ENCODE assay signal across 12 cellular contexts in the genomic region with DNA sequence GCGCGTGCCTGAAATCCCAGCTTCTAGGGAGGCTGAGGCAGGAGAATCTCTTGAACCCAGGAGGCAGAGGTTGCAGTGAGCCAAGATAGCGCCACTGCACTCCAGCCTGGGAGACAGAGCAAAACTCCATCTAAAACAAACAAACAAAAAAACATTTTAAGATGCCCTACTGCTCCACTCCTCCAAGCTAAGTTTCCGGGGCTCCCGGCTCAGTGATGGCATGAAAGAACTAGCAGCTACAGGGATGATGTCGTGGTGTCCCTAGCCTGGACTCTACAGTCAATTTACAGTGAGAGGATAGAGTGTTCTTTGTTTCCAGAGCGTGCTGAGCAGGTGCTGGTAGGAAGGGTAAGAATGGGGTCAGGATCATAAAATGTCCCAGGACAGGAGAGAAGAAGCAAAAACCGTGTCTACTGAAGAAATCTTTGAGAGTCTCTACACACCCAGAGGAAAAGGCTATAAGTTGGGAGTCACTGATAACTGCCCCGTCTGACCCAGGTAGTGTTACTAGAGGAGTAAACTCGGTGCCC. TPM values are rescaled to one million over a fixed set of nuclear protein-coding genes. Genes with fewer than 3 reads are reported as not detected.
DNase-seq lines count a peak whose midpoint lies in the region; ATAC-seq, FAIRE-seq and TF ChIP-seq lines count a peak whose summit lies in the region.
"Had no signal": no experiment of that assay in that cellular context is flagged by ENCODE, and none has a peak within 500 bp of the region (broad histone marks: within the 10 kb centered on the region; RNA-seq: fewer than 3 reads in every experiment).

No MANE protein-coding gene starts in this region.

- no peak overlapping the region for H3K27ac Mint-ChIP-seq in Calu3 (ENCODE audit: unreplicated experiment)
- H3K27ac Mint-ChIP-seq in activated T-helper 1 cell treated with anti-CD3 and anti-CD28 coated beads, Interleukin-12 subunit alpha, Interleukin-12 subunit beta, Interleukin-2, Interleukin-4 antibody, amounts not matched to agents 30 ng/mL and 10 ng/mL and 1 ng/mL, durations not matched to agents 14 hours and 24 hours and 36 hours = no peak overlapping the region

- no peaks in the 10 kb centered on the region for H3K27me3 Mint-ChIP-seq in Calu3 (ENCODE audit: unreplicated experiment)
- H3K27me3 Mint-ChIP-seq in activated T-helper 1 cell treated with anti-CD3 and anti-CD28 coated beads, Interleukin-12 subunit alpha, Interleukin-12 subunit beta, Interleukin-2, Interleukin-4 antibody, amounts not matched to agents 30 ng/mL and 10 ng/mL and 1 ng/mL, durations not matched to agents 14 hours and 24 hours and 36 hours (ENCODE audit: insufficient read depth) = no peaks in the 10 kb centered on the region

- no peak for DNase-seq in Calu3
- DNase-seq in activated T-helper 1 cell treated with anti-CD3 and anti-CD28 coated beads, Interleukin-12 subunit alpha, Interleukin-12 subunit beta, Interleukin-2, Interleukin-4 antibody, amounts not matched to agents 30 ng/mL and 10 ng/mL and 1 ng/mL, durations not matched to agents 14 hours and 24 hours and 36 hours (ENCODE audit: low spot score) = no peak
- DNase-seq in left kidney (ENCODE audit: low read depth, low spot score) = peak; percentile 18
- DNase-seq in HTR-8/SVneo (ENCODE audit: insufficient read length, low spot score) = no peak
- DNase-seq in NCI-H69 (lab: John Stamatoyannopoulos, UW) = no peak
- no peak for DNase-seq in NCI-H2107 treated with DMSO at 0.1 percent for 48 hours (lab: John Stamatoyannopoulos, UW; ENCODE audit: unreplicated experiment)
- DNase-seq: NCI-H1436; stimulated activated CD4-positive, alpha-beta T cell treated with anti-CD3 and anti-CD28 coated beads, Interleukin-12 subunit alpha, Interleukin-12 subunit beta, amount 100 ng/mL, for 4 hours; stimulated activated CD8-positive, alpha-beta memory T cell treated with anti-CD3 and anti-CD28 coated beads, Interleukin-4, amount 100 ng/mL, for 48 hours had no signal

- CTCF ChIA-PET in Calu3 (lab: Charles Lee) = interaction anchor here (0.6 kb wide), 1 partner anchor 879 kb away, joined by 7 read pairs; no protein-coding TSS in a partner anchor

- H3K36me3 Mint-ChIP-seq in Calu3 (ENCODE audit: insufficient read depth, unreplicated experiment) = peaks cover 12% of the 10 kb centered on the region
- peaks cover 3% of the 10 kb centered on the region for H3K36me3 Mint-ChIP-seq in activated T-helper 1 cell treated with anti-CD3 and anti-CD28 coated beads, Interleukin-12 subunit alpha, Interleukin-12 subunit beta, Interleukin-2, Interleukin-4 antibody, amounts not matched to agents 30 ng/mL and 10 ng/mL and 1 ng/mL, durations not matched to agents 14 hours and 24 hours and 36 hours (ENCODE audit: low read depth)

- H3K27ac ChIP-seq in 22Rv1 = peak overlapping the region; percentile 80

- ATAC-seq in GM18498 (IDR thresholded peaks at IDR 0.05; ENCODE audit: unreplicated experiment) = no peak

- no peak for FAIRE-seq in HTR-8/SVneo (lab: Jason Lieb, UNC)
- FAIRE-seq: islet of Langerhans had no signal

- no TSS peak for BruUV-seq in Calu3 (replicated peaks; lab: Mats Ljungman, UMichigan)

- TF ChIP-seq CTCF in 22Rv1 (IDR thresholded peaks at IDR 0.05) (no peak), Calu3 (IDR thresholded peaks at IDR 0.05; ENCODE audit: unreplicated experiment) (no peak)

- intact Hi-C loops in Calu3 (cut with micrococcal nuclease; ENCODE audit: unreplicated experiment) = no loop called here
- intact Hi-C loops in activated T-helper 1 cell treated with anti-CD3 and anti-CD28 coated beads, Interleukin-12 subunit alpha, Interleukin-12 subunit beta, Interleukin-2, Interleukin-4 antibody, amounts not matched to agents 30 ng/mL and 10 ng/mL and 1 ng/mL, durations not matched to agents 14 hours and 24 hours and 36 hours (cut with micrococcal nuclease) = no loop called here

- H3K9me3 Mint-ChIP-seq in Calu3 (ENCODE audit: low read depth, unreplicated experiment) = no peaks in the 10 kb centered on the region
- H3K9me3 Mint-ChIP-seq in activated T-helper 1 cell treated with anti-CD3 and anti-CD28 coated beads, Interleukin-12 subunit alpha, Interleukin-12 subunit beta, Interleukin-2, Interleukin-4 antibody, amounts not matched to agents 30 ng/mL and 10 ng/mL and 1 ng/mL, durations not matched to agents 14 hours and 24 hours and 36 hours = no peaks in the 10 kb centered on the region

- no peaks in the 10 kb centered on the region for H3K4me1 Mint-ChIP-seq in Calu3 (ENCODE audit: low read depth, unreplicated experiment)
- peaks cover 12% of the 10 kb centered on the region for H3K4me1 Mint-ChIP-seq in activated T-helper 1 cell treated with anti-CD3 and anti-CD28 coated beads, Interleukin-12 subunit alpha, Interleukin-12 subunit beta, Interleukin-2, Interleukin-4 antibody, amounts not matched to agents 30 ng/mL and 10 ng/mL and 1 ng/mL, durations not matched to agents 14 hours and 24 hours and 36 hours (ENCODE audit: low read depth)

- peak overlapping the region; percentile 16 for H3K4me3 Mint-ChIP-seq in Calu3 (ENCODE audit: low read depth, unreplicated experiment)
- H3K4me3 Mint-ChIP-seq in activated T-helper 1 cell treated with anti-CD3 and anti-CD28 coated beads, Interleukin-12 subunit alpha, Interleukin-12 subunit beta, Interleukin-2, Interleukin-4 antibody, amounts not matched to agents 30 ng/mL and 10 ng/mL and 1 ng/mL, durations not matched to agents 14 hours and 24 hours and 36 hours = peak overlapping the region; percentile 89

RNA-seq across cellular contexts. Expression of gene ZBTB3, which starts 1.2 kb away (rescaled TPM):
- 9.7 and 10.6 TPM in 2 replicates for total RNA-seq in Calu3 (2022)
- total RNA-seq in activated T-helper 1 cell treated with anti-CD3 and anti-CD28 coated beads, Interleukin-12 subunit alpha, Interleukin-12 subunit beta, Interleukin-2, Interleukin-4 antibody, amounts not matched to agents 30 ng/mL and 10 ng/mL and 1 ng/mL, durations not matched to agents 14 hours and 24 hours and 36 hours = 8.7 and 9.1 TPM in 2 replicates

RNA-seq across cellular contexts. Expression of gene POLR2G, which starts 6.2 kb away (rescaled TPM):
- 83.4 and 86.9 TPM in 2 replicates for total RNA-seq in Calu3 (2022)
- 145 and 148 TPM in 2 replicates for total RNA-seq in activated T-helper 1 cell treated with anti-CD3 and anti-CD28 coated beads, Interleukin-12 subunit alpha, Interleukin-12 subunit beta, Interleukin-2, Interleukin-4 antibody, amounts not matched to agents 30 ng/mL and 10 ng/mL and 1 ng/mL, durations not matched to agents 14 hours and 24 hours and 36 hours

RNA-seq across cellular contexts. Expression of gene TAF6L, which starts 16.0 kb away (rescaled TPM):
- 26.0 and 28.9 TPM in 2 replicates for total RNA-seq in Calu3 (2022)
- total RNA-seq in activated T-helper 1 cell treated with anti-CD3 and anti-CD28 coated beads, Interleukin-12 subunit alpha, Interleukin-12 subunit beta, Interleukin-2, Interleukin-4 antibody, amounts not matched to agents 30 ng/mL and 10 ng/mL and 1 ng/mL, durations not matched to agents 14 hours and 24 hours and 36 hours = 19.4 and 20.7 TPM in 2 replicates

RNA-seq across cellular contexts. Expression of gene TTC9C, which starts 26.9 kb away (rescaled TPM):
- total RNA-seq in Calu3 (2022) = 35.5 and 36.7 TPM in 2 replicates
- total RNA-seq in activated T-helper 1 cell treated with anti-CD3 and anti-CD28 coated beads, Interleukin-12 subunit alpha, Interleukin-12 subunit beta, Interleukin-2, Interleukin-4 antibody, amounts not matched to agents 30 ng/mL and 10 ng/mL and 1 ng/mL, durations not matched to agents 14 hours and 24 hours and 36 hours = 36.4 and 38.0 TPM in 2 replicates

RNA-seq across cellular contexts. Expression of gene HNRNPUL2, which starts 27.9 kb away (rescaled TPM):
- total RNA-seq in Calu3 (2022) = 52.6 and 52.7 TPM in 2 replicates
- 53.0 and 55.2 TPM in 2 replicates for total RNA-seq in activated T-helper 1 cell treated with anti-CD3 and anti-CD28 coated beads, Interleukin-12 subunit alpha, Interleukin-12 subunit beta, Interleukin-2, Interleukin-4 antibody, amounts not matched to agents 30 ng/mL and 10 ng/mL and 1 ng/mL, durations not matched to agents 14 hours and 24 hours and 36 hours
